27 cellular contexts compared by ENCODE assay signal in genomic region chr18:72180689-72181088, GRCh38.
A peak's percentile ranks its signal among the peaks of the same experiment; 100 is the strongest.
DNase-seq lines count a peak whose midpoint lies in the region; ATAC-seq, FAIRE-seq and TF ChIP-seq lines count a peak whose summit lies in the region.
"Had no signal": no experiment of that assay in that cellular context is flagged by ENCODE, and none has a peak within 500 bp of the region (broad histone marks: within the 10 kb centered on the region; RNA-seq: fewer than 3 reads in every experiment).

No MANE protein-coding gene starts in this region.

- no peaks in the 10 kb centered on the region for H3K27me3 Mint-ChIP-seq in IgD-negative memory B cell
- no peaks in the 10 kb centered on the region for H3K27me3 Mint-ChIP-seq in naive thymus-derived CD4-positive, alpha-beta T cell
- H3K27me3 Mint-ChIP-seq: activated CD4-positive, alpha-beta memory T cell treated with anti-CD3 and anti-CD28 coated beads for 36 hours had no signal

- no peaks in the 10 kb centered on the region for H3K36me3 ChIP-seq in naive thymus-derived CD4-positive, alpha-beta T cell (ENCODE audit: control insufficient read depth in 2 of 3, insufficient read depth in 3 of 3, low read length in 3 of 3)
- H3K36me3 ChIP-seq: upper lobe of right lung had no signal

- H3K27ac Mint-ChIP-seq in IgD-negative memory B cell: peak overlapping the region; percentile 17 to 95 (median 92)
- no peak overlapping the region for H3K27ac Mint-ChIP-seq in naive thymus-derived CD4-positive, alpha-beta T cell
- H3K27ac Mint-ChIP-seq: activated CD4-positive, alpha-beta memory T cell treated with anti-CD3 and anti-CD28 coated beads for 36 hours; nephron; T-helper 2 cell treated with Interferon-gamma antibody and Interleukin-4, amounts not matched to agents 5 μg/mL and 100 μg/mL, for 36 hours had no signal

- FAIRE-seq in D721Med (lab: Jason Lieb, UNC): peak; percentile 44
- FAIRE-seq: A204.1, GM12878, H54 had no signal

- peaks cover 2 to 9% (median 4%) of the 10 kb centered on the region in 3 donors for H3K9me3 Mint-ChIP-seq in IgD-negative memory B cell
- peaks cover 0 to 19% (median 2%) of the 10 kb centered on the region in 11 donors for H3K9me3 Mint-ChIP-seq in naive thymus-derived CD4-positive, alpha-beta T cell
- H3K9me3 Mint-ChIP-seq: nephron had no signal

- H3K4me1 ChIP-seq in naive thymus-derived CD4-positive, alpha-beta T cell (ENCODE audit: control insufficient read depth in 2 of 2, insufficient read depth in 2 of 2, low read length in 2 of 2): no peaks in the 10 kb centered on the region
- H3K4me1 ChIP-seq: foreskin keratinocyte, upper lobe of right lung had no signal

- H3K4me3 ChIP-seq in naive thymus-derived CD4-positive, alpha-beta T cell (ENCODE audit: low read length): no peak overlapping the region
- H3K4me3 ChIP-seq: GM12878, upper lobe of right lung had no signal

- H3K4me3 Mint-ChIP-seq in IgD-negative memory B cell: peak overlapping the region in 3 of 4 donors; percentile 46 to 87 (median 65)
- H3K4me3 Mint-ChIP-seq in naive thymus-derived CD4-positive, alpha-beta T cell: no peak overlapping the region
- H3K4me3 Mint-ChIP-seq: activated CD4-positive, alpha-beta memory T cell treated with anti-CD3 and anti-CD28 coated beads for 36 hours; nephron; T-helper 2 cell treated with Interferon-gamma antibody and Interleukin-4, amounts not matched to agents 5 μg/mL and 100 μg/mL, for 36 hours had no signal

- H3K27me3 ChIP-seq in naive thymus-derived CD4-positive, alpha-beta T cell (ENCODE audit: control insufficient read depth in 2 of 2, insufficient read depth in 2 of 2, low read length in 2 of 2): no peaks in the 10 kb centered on the region
- H3K27me3 ChIP-seq: foreskin keratinocyte, upper lobe of right lung had no signal

- no peak for TF ChIP-seq CTCF in D721Med (IDR thresholded peaks at IDR 0.05; ENCODE audit: insufficient read depth, missing control alignments)

- POLR2A ChIA-PET in naive thymus-derived CD4-positive, alpha-beta T cell (lab: Charles Lee): no interaction called here

- no peak for DNase-seq in D721Med (ENCODE audit: insufficient read length, low spot score)
- no peak for DNase-seq in naive thymus-derived CD4-positive, alpha-beta T cell
- DNase-seq in LoVo (ENCODE audit: low spot score): no peak
- DNase-seq: activated effector memory CD4-positive, alpha-beta T cell treated with Interleukin-2 at 50 U/mL for 16 hours; DND-41; hypothalamus; IMR-90; left ventricle myocardium superior; midbrain; NCI-H1436; NCI-H524 treated with DMSO at 0.1 percent for 48 hours; stimulated activated CD8-positive, alpha-beta memory T cell treated with anti-CD3 and anti-CD28 coated beads, Interleukin-4, amount 100 ng/mL, for 48 hours; upper lobe of right lung had no signal

- peaks cover 3% of the 10 kb centered on the region for H3K36me3 Mint-ChIP-seq in IgD-negative memory B cell
- no peaks in the 10 kb centered on the region for H3K36me3 Mint-ChIP-seq in naive thymus-derived CD4-positive, alpha-beta T cell
- H3K36me3 Mint-ChIP-seq: activated CD4-positive, alpha-beta memory T cell treated with anti-CD3 and anti-CD28 coated beads for 36 hours had no signal

- no peaks in the 10 kb centered on the region for H3K9me3 ChIP-seq in naive thymus-derived CD4-positive, alpha-beta T cell (ENCODE audit: control insufficient read depth in 2 of 3, low read length in 3 of 3)
- H3K9me3 ChIP-seq: upper lobe of right lung had no signal

- no peak overlapping the region for H3K27ac ChIP-seq in naive thymus-derived CD4-positive, alpha-beta T cell (ENCODE audit: low read depth, low read length)
- H3K27ac ChIP-seq: foreskin keratinocyte, upper lobe of right lung, VCaP had no signal

- peaks cover 15 to 27% (median 17%) of the 10 kb centered on the region in 3 donors for H3K4me1 Mint-ChIP-seq in IgD-negative memory B cell
- H3K4me1 Mint-ChIP-seq in naive thymus-derived CD4-positive, alpha-beta T cell: peaks cover 0 to 10% (median 0%) of the 10 kb centered on the region in 7 donors
- H3K4me1 Mint-ChIP-seq: nephron had no signal

- CTCF ChIA-PET in naive thymus-derived CD4-positive, alpha-beta T cell (lab: Charles Lee): no interaction called here

- intact Hi-C loops in naive thymus-derived CD4-positive, alpha-beta T cell (cut with micrococcal nuclease): no loop called here

- ATAC-seq in GM19372 (IDR thresholded peaks at IDR 0.05; ENCODE audit: low read depth, unreplicated experiment) (peak; percentile 25), HG02678 (IDR thresholded peaks at IDR 0.05; ENCODE audit: unreplicated experiment) (peak; percentile 8), esophagus mucosa (no peak), HG02970 (IDR thresholded peaks at IDR 0.05; ENCODE audit: low FRiP score, unreplicated experiment) (no peak)
- no peak for ATAC-seq in naive thymus-derived CD4-positive, alpha-beta T cell
- ATAC-seq: left ventricle myocardium superior, sciatic nerve, upper lobe of right lung had no signal

Comparison
In these comparisons a context has a peak if more than half of its experiments do, and no peak if none do; other contexts are left out.
1. ATAC-seq: peak in GM19372 (single experiment) and HG02678 (single experiment); none in naive thymus-derived CD4-positive, alpha-beta T cell (single experiment), esophagus mucosa (single experiment) and HG02970 (single experiment).
2. H3K27ac Mint-ChIP-seq: peak in IgD-negative memory B cell (3 of 3); none in naive thymus-derived CD4-positive, alpha-beta T cell (0 of 9).
3. H3K4me3 Mint-ChIP-seq: peak in IgD-negative memory B cell (3 of 4); none in naive thymus-derived CD4-positive, alpha-beta T cell (0 of 10).